ENCODE assay signal across 32 cellular contexts in the genomic region with DNA sequence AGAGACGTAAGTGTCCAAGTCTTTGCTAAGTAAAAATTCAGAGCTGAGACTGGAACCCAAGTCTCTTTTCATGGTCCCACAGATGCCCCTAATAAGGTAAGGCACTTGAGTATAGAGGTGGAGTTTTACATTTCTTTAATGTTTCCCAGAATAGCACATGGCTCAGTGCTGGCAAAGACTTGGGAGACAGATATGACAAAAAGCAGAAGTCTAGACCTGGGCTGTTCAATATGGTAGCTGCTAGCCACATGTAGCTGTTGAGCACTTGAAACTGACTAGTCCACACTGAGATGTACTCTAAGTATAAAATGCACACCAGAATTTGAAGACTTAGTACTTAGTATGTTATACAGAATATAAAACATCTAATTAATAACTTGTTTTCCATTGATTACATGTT. TPM values are rescaled to one million over a fixed set of nuclear protein-coding genes. Genes with fewer than 3 reads are reported as not detected.
"Had no signal": no experiment of that assay in that cellular context is flagged by ENCODE, and none has a peak within 500 bp of the region (broad histone marks: within the 10 kb centered on the region; RNA-seq: fewer than 3 reads in every experiment).

No MANE protein-coding gene starts in this region.

- H3K4me1 Mint-ChIP-seq: naive thymus-derived CD4-positive, alpha-beta T cell; natural killer cell; nephron progenitor cell; neural crest cell; stimulated activated memory B cell treated with anti-CD40 and anti-IgM and Interleukin-4, amounts not matched to agents 10 μg/mL and 1 μg/mL and 100 μg/mL, for 72 hours; stimulated activated naive CD8-positive, alpha-beta T cell treated with anti-CD3 and anti-CD28 coated beads, Interleukin-15, amount 100 ng/mL, for 72 hours had no signal

- H3K4me2 ChIP-seq: smooth muscle cell had no signal

- H3K4me3 ChIP-seq: pancreas, prostate gland, skin epidermis, smooth muscle cell, spleen, suprapubic skin, testis, tibial artery, transverse colon, upper lobe of right lung, uterus had no signal

- H3K4me3 Mint-ChIP-seq: naive thymus-derived CD4-positive, alpha-beta T cell; natural killer cell; nephron progenitor cell; neural crest cell; stimulated activated memory B cell treated with anti-CD40 and anti-IgM and Interleukin-4, amounts not matched to agents 10 μg/mL and 1 μg/mL and 100 μg/mL, for 72 hours; stimulated activated naive CD8-positive, alpha-beta T cell treated with anti-CD3 and anti-CD28 coated beads, Interleukin-15, amount 100 ng/mL, for 72 hours; type B pancreatic cell had no signal

- H3K4me1 ChIP-seq: pancreas, prostate gland, spleen, suprapubic skin, testis, tibial artery, upper lobe of right lung, uterus had no signal

- FAIRE-seq: pancreas had no signal

- H3K36me3 Mint-ChIP-seq: naive thymus-derived CD4-positive, alpha-beta T cell; natural killer cell; stimulated activated memory B cell treated with anti-CD40 and anti-IgM and Interleukin-4, amounts not matched to agents 10 μg/mL and 1 μg/mL and 100 μg/mL, for 72 hours; type B pancreatic cell had no signal

- DNase-seq: naive thymus-derived CD4-positive, alpha-beta T cell; natural killer cell; nephron progenitor cell; nucleus accumbens; pancreas; retina; right cardiac atrium; spleen; stimulated activated CD4-positive, alpha-beta T cell treated with anti-CD3 and anti-CD28 coated beads, Interleukin-12 subunit alpha, Interleukin-12 subunit beta, amount 100 ng/mL, for 4 hours; stimulated activated CD4-positive, alpha-beta T cell treated with anti-CD3 and anti-CD28 coated beads, Interleukin-1b, Interleukin-23, amount 100 ng/mL, for 48 hours; stimulated activated CD4-positive, alpha-beta T cell treated with anti-CD3 and anti-CD28 coated beads, Interleukin-4, amount 100 ng/mL, for 1 hour; stimulated activated CD4-positive, alpha-beta T cell treated with anti-CD3 and anti-CD28 coated beads, Interleukin-4, amount 100 ng/mL, for 4 hours; stimulated activated CD8-positive, alpha-beta memory T cell treated with anti-CD3 and anti-CD28 coated beads, Interleukin-4, amount 100 ng/mL, for 48 hours; stimulated activated naive CD4-positive, alpha-beta T cell; stimulated activated naive CD8-positive, alpha-beta T cell treated with anti-CD3 and anti-CD28 coated beads, Interleukin-15, amount 100 ng/mL, for 72 hours; stimulated activated naive CD8-positive, alpha-beta T cell treated with anti-CD3 and anti-CD28 coated beads, Interleukin-15, Interleukin-2, amounts not matched to agents 100 U/mL and 50 U/mL, for 24 hours; substantia nigra; testis; tibial artery; transverse colon; upper lobe of right lung; uterus had no signal

- H3K9me3 Mint-ChIP-seq: naive thymus-derived CD4-positive, alpha-beta T cell; natural killer cell; nephron progenitor cell; neural crest cell; stimulated activated memory B cell treated with anti-CD40 and anti-IgM and Interleukin-4, amounts not matched to agents 10 μg/mL and 1 μg/mL and 100 μg/mL, for 72 hours; stimulated activated naive CD8-positive, alpha-beta T cell treated with anti-CD3 and anti-CD28 coated beads, Interleukin-15, amount 100 ng/mL, for 72 hours had no signal

- H3K27me3 Mint-ChIP-seq: stimulated activated naive CD8-positive, alpha-beta T cell treated with anti-CD3 and anti-CD28 coated beads, Interleukin-15, amount 100 ng/mL, for 72 hours; type B pancreatic cell had no signal

- H3K36me3 ChIP-seq: neutrophil, pancreas, prostate gland, spleen, suprapubic skin, tibial artery, transverse colon, upper lobe of right lung, uterus had no signal

- H3K27me3 ChIP-seq: neutrophil, pancreas, spleen, suprapubic skin, testis, tibial artery, transverse colon, upper lobe of right lung, uterus had no signal

- H3K9me3 ChIP-seq: neutrophil, pancreas, prostate gland, spleen, suprapubic skin, testis, tibial artery, transverse colon, upper lobe of right lung, uterus had no signal

- ATAC-seq: naive thymus-derived CD4-positive, alpha-beta T cell; natural killer cell; pancreas; right cardiac atrium; sciatic nerve; stimulated activated memory B cell treated with anti-CD40 and anti-IgM and Interleukin-4, amounts not matched to agents 10 μg/mL and 1 μg/mL and 100 μg/mL, for 72 hours; stimulated activated naive CD8-positive, alpha-beta T cell treated with anti-CD3 and anti-CD28 coated beads, Interleukin-15, amount 100 ng/mL, for 72 hours; stimulated activated naive CD8-positive, alpha-beta T cell treated with anti-CD3 and anti-CD28 coated beads, Interleukin-15, Interleukin-2, amounts not matched to agents 100 U/mL and 50 U/mL, for 24 hours; upper lobe of right lung had no signal

- H3K27ac ChIP-seq: neutrophil, pancreas, prostate gland, skin epidermis, spleen, suprapubic skin, testis, tibial artery, upper lobe of right lung, uterus had no signal

- H3K27ac Mint-ChIP-seq: naive thymus-derived CD4-positive, alpha-beta T cell; natural killer cell; nephron progenitor cell; stimulated activated memory B cell treated with anti-CD40 and anti-IgM and Interleukin-4, amounts not matched to agents 10 μg/mL and 1 μg/mL and 100 μg/mL, for 72 hours; stimulated activated naive CD8-positive, alpha-beta T cell treated with anti-CD3 and anti-CD28 coated beads, Interleukin-15, amount 100 ng/mL, for 72 hours; type B pancreatic cell had no signal

RNA-seq across cellular contexts. Expression of a gene that starts 17.6 kb away (rescaled TPM):
- total RNA-seq: naive thymus-derived CD4-positive, alpha-beta T cell; natural killer cell; neural crest cell; osteocyte; spleen; upper lobe of right lung had no signal
- polyA plus RNA-seq: naive thymus-derived CD4-positive, alpha-beta T cell; spleen had no signal
